ENCODE assay signal across 23 cellular contexts in the genomic region with DNA sequence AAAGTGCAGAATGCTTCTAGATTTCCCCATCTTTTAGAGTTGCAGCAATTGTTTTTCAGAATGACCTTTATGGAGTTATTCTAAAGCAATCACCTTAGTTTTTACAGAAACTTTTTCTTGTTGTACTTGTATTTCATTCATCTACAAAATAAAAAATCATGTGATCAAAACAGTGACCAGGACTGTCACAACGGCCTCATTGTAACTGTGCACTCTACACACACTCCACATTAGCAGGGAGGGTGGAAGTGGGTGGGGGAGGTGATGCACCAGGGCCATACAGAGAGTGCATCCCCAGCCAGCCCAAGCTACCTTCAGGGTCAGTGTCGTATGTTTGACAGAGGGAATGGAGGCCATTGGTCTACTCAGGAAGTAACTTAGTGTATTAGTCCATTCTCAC. TPM values are rescaled to one million over a fixed set of nuclear protein-coding genes. Genes with fewer than 3 reads are reported as not detected.
"Had no signal": no experiment of that assay in that cellular context is flagged by ENCODE, and none has a peak within 500 bp of the region (broad histone marks: within the 10 kb centered on the region; RNA-seq: fewer than 3 reads in every experiment).

No MANE protein-coding gene starts in this region.

- H3K4me1 ChIP-seq: pancreas, right atrium auricular region, stomach, tibial nerve had no signal

- H3K27ac ChIP-seq: epithelial cell of prostate, neutrophil, pancreas, right atrium auricular region, stomach, thoracic aorta, tibial nerve, upper lobe of left lung had no signal

- DNase-seq: central memory CD4-positive, alpha-beta T cell; effector CD8-positive, alpha-beta T cell; endodermal cell; foreskin melanocyte; kidney; mesendoderm; natural killer cell; pancreas; stimulated activated CD4-positive, alpha-beta T cell treated with anti-CD3 and anti-CD28 coated beads, Interleukin-12 subunit alpha, Interleukin-12 subunit beta, amount 100 ng/mL, for 4 hours; stimulated activated CD4-positive, alpha-beta T cell treated with anti-CD3 and anti-CD28 coated beads, Interleukin-1b, Interleukin-23, amount 100 ng/mL, for 48 hours; stimulated activated CD4-positive, alpha-beta T cell treated with anti-CD3 and anti-CD28 coated beads, Interleukin-4, amount 100 ng/mL, for 1 hour; stimulated activated CD8-positive, alpha-beta memory T cell treated with anti-CD3 and anti-CD28 coated beads, Interleukin-4, amount 100 ng/mL, for 48 hours; stimulated activated naive CD4-positive, alpha-beta T cell; stomach; upper lobe of left lung had no signal

- H3K9me3 ChIP-seq: neutrophil, pancreas, right atrium auricular region, stomach, thoracic aorta, tibial nerve, upper lobe of left lung had no signal

- H3K36me3 ChIP-seq: neutrophil, pancreas, right atrium auricular region, stomach, thoracic aorta, tibial nerve, upper lobe of left lung had no signal

- H3K4me3 ChIP-seq: lung, pancreas, right atrium auricular region, smooth muscle cell, stomach, thoracic aorta, tibial nerve, upper lobe of left lung had no signal

- H3K27me3 ChIP-seq: neutrophil, pancreas, right atrium auricular region, stomach, tibial nerve, upper lobe of left lung had no signal

RNA-seq across cellular contexts. Expression of a gene that starts 26.9 kb away (rescaled TPM):
- total RNA-seq: mononuclear cell, natural killer cell had no signal
